Comparison of ENCODE assay signal across 38 cellular contexts in the genomic region with DNA sequence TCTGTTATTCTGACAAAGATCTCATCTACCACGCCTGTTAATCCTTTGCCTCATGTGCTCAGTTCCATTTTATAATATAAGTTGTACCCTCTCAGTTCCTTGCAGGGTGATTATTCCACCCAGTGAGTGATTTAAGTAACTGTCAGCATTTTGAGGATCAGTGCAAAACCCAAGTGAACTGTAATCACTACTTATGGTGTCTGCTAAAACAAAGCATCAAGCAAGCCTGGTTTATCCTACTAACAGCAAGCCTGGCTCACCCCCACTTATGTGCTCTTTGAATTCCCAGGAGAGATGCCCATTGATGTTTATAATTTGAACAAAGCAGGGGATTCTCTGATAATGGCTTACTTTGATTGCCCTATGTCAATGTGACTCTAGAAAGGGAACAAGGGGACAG.
A peak's percentile ranks its signal among the peaks of the same experiment; 100 is the strongest.
DNase-seq lines count a peak whose midpoint lies in the region; ATAC-seq and TF ChIP-seq lines count a peak whose summit lies in the region.
"Had no signal": no experiment of that assay in that cellular context is flagged by ENCODE, and none has a peak within 500 bp of the region (broad histone marks: within the 10 kb centered on the region; RNA-seq: fewer than 3 reads in every experiment).

No MANE protein-coding gene starts in this region.

- H3K23ac ChIP-seq in IMR-90 (ENCODE audit: low read depth, low read length), result no peak overlapping the region

- H3K9me3 ChIP-seq in IMR-90 (ENCODE audit: control insufficient read depth, insufficient read depth, low read length) (no peaks in the 10 kb centered on the region), neural cell (ENCODE audit: low read length) (no peaks in the 10 kb centered on the region)
- H3K9me3 ChIP-seq: esophagus squamous epithelium, heart right ventricle, MG63, neutrophil, sigmoid colon, tibial artery, vagina had no signal

- POLR2A ChIA-PET in IMR-90 (lab: Charles Lee; ENCODE audit: unreplicated experiment), result interaction anchor here (0.6 kb wide), 1 partner anchor 1359 kb away, joined by 3 read pairs; no protein-coding TSS in a partner anchor

- H3K9me1 ChIP-seq in IMR-90 (ENCODE audit: insufficient read depth, low read length), result no peaks in the 10 kb centered on the region

- H3K79me2 ChIP-seq in neural cell (replicated peaks; ENCODE audit: insufficient read depth, low read length), result no peaks in the 10 kb centered on the region

- H2BK5ac ChIP-seq in IMR-90 (ENCODE audit: low read depth, low read length, poor library complexity, severe bottlenecking), result no peak overlapping the region

- peaks cover 0 to 5% of the 10 kb centered on the region in 2 donors for H3K36me3 Mint-ChIP-seq in activated T-cell treated with anti-CD3 and anti-CD28 coated beads, Interleukin-2, amount 50 U/mL, for 72 hours (ENCODE audit: insufficient read depth in 2 of 2)

- BruUV-seq in IMR-90 (replicated peaks; lab: Mats Ljungman, UMichigan), result no TSS peak

- H3K27me3 Mint-ChIP-seq in activated T-cell treated with anti-CD3 and anti-CD28 coated beads, Interleukin-2, amount 50 U/mL, for 72 hours (ENCODE audit: low read depth), result no peaks in the 10 kb centered on the region
- H3K27me3 Mint-ChIP-seq: activated CD4-positive, alpha-beta T cell treated with anti-CD3 and anti-CD28 coated beads for 36 hours; activated naive CD4-positive, alpha-beta T cell treated with anti-CD3 and anti-CD28 coated beads, Interleukin-2, amount 50 U/mL, for 24 hours; CD4-positive, alpha-beta memory T cell had no signal

- no peak for TF ChIP-seq RAD21 in IMR-90 (IDR thresholded peaks at IDR 0.05; ENCODE audit: low read length)
- TF ChIP-seq RAD21 in neural cell (conservative IDR thresholded peaks at IDR 0.05), result peak; percentile 35

- in situ Hi-C loops in IMR-90 (cut with MboI; ENCODE audit: low sequenced_read_pairs), result no loop called here

- no peaks in the 10 kb centered on the region for H3K9me2 ChIP-seq in neural cell (ENCODE audit: insufficient read depth, low read length)

- peaks cover 5% of the 10 kb centered on the region for H3K4me1 ChIP-seq in IMR-90 (ENCODE audit: control insufficient read depth, insufficient read depth, low read length)
- H3K4me1 ChIP-seq: esophagus squamous epithelium, heart right ventricle, sigmoid colon, tibial artery, vagina had no signal

- no peaks in the 10 kb centered on the region for H3K4me1 Mint-ChIP-seq in activated T-cell treated with anti-CD3 and anti-CD28 coated beads, Interleukin-2, amount 50 U/mL, for 72 hours (ENCODE audit: low read depth)
- H3K4me1 Mint-ChIP-seq: activated CD4-positive, alpha-beta T cell treated with anti-CD3 and anti-CD28 coated beads for 36 hours; activated naive CD4-positive, alpha-beta T cell treated with anti-CD3 and anti-CD28 coated beads, Interleukin-2, amount 50 U/mL, for 24 hours; CD4-positive, alpha-beta memory T cell had no signal

- H3K4me3 ChIP-seq in IMR-90 (ENCODE audit: insufficient read depth, low read depth, low read length) (no peak overlapping the region), neural cell (ENCODE audit: low read length) (peak overlapping the region; percentile 2)
- H3K4me3 ChIP-seq: esophagus squamous epithelium, heart right ventricle, MG63, sigmoid colon, tibial artery, vagina had no signal

- no peaks in the 10 kb centered on the region for H3K79me1 ChIP-seq in IMR-90 (ENCODE audit: low read depth in 1 of 2, low read length in 2 of 2)

- no peak overlapping the region for H3K4me2 ChIP-seq in IMR-90 (ENCODE audit: low read depth, low read length)
- no peak overlapping the region for H3K4me2 ChIP-seq in neural cell (ENCODE audit: low read length)
- H3K4me2 ChIP-seq: KMS-11 had no signal

- no peaks in the 10 kb centered on the region for H3K9me3 Mint-ChIP-seq in activated T-cell treated with anti-CD3 and anti-CD28 coated beads, Interleukin-2, amount 50 U/mL, for 72 hours
- H3K9me3 Mint-ChIP-seq: activated naive CD4-positive, alpha-beta T cell treated with anti-CD3 and anti-CD28 coated beads, Interleukin-2, amount 50 U/mL, for 24 hours; activated T-helper 2 cell treated with anti-CD3 and anti-CD28 coated beads, Interferon-gamma antibody, Interleukin-2, Interleukin-4, amounts not matched to agents 10 μg/mL and 5 μg/mL and 100 μg/mL, durations not matched to agents 14 hours and 24 hours and 36 hours; CD4-positive, alpha-beta memory T cell; T-helper 2 cell treated with Interferon-gamma antibody and Interleukin-4, amounts not matched to agents 5 μg/mL and 100 μg/mL, for 36 hours had no signal

- H3K9ac ChIP-seq in IMR-90 (ENCODE audit: low read depth, low read length) (no peak overlapping the region), neural cell (ENCODE audit: low read length) (no peak overlapping the region)
- H3K9ac ChIP-seq: KMS-11 had no signal

- no peaks in the 10 kb centered on the region for H3K27me3 ChIP-seq in IMR-90 (ENCODE audit: control insufficient read depth, insufficient read depth, low read length)
- no peaks in the 10 kb centered on the region for H3K27me3 ChIP-seq in neural cell (ENCODE audit: insufficient read depth, low read depth, low read length)
- H3K27me3 ChIP-seq: brain microvascular endothelial cell, esophagus squamous epithelium, foreskin keratinocyte, heart right ventricle, MG63, neutrophil, sigmoid colon, tibial artery, vagina had no signal

- TF ChIP-seq EP300 in neural cell (conservative IDR thresholded peaks at IDR 0.05; ENCODE audit: poor library complexity, severe bottlenecking), result peak; percentile 90

- no peak overlapping the region for H4K8ac ChIP-seq in IMR-90 (ENCODE audit: low read depth in 2 of 2, low read length in 2 of 2)

- no peak overlapping the region for H3K18ac ChIP-seq in IMR-90 (ENCODE audit: low read depth, low read length)

- no peak overlapping the region for H3K27ac ChIP-seq in IMR-90 (ENCODE audit: insufficient read depth, low read length)
- H3K27ac ChIP-seq in neural cell (ENCODE audit: low read length), result peak overlapping the region; percentile 22
- H3K27ac ChIP-seq: brain microvascular endothelial cell, esophagus squamous epithelium, foreskin keratinocyte, heart right ventricle, HL-60, KMS-11, neutrophil, sigmoid colon, tibial artery, vagina had no signal

- WGBS in IMR-90 (ENCODE audit: extremely low coverage in 2 of 2, insufficient read length in 1 of 2), 2 experiments, result no CpG with 5 or more reads among the region's 1 CpG

- no peak overlapping the region for H4K5ac ChIP-seq in IMR-90 (ENCODE audit: low read depth, low read length)

- TF ChIP-seq CTCF in IMR-90 (conservative IDR thresholded peaks at IDR 0.05; ENCODE audit: low read depth, low read length), result no peak
- no peak for TF ChIP-seq CTCF in neural cell (IDR thresholded peaks at IDR 0.05; ENCODE audit: poor library complexity, severe bottlenecking)

- H2BK20ac ChIP-seq in IMR-90 (ENCODE audit: low read depth, low read length), result no peak overlapping the region

- no peak overlapping the region for H2AK5ac ChIP-seq in IMR-90 (ENCODE audit: low read depth, low read length)

- no peak overlapping the region for H3K4ac ChIP-seq in IMR-90 (ENCODE audit: low read depth, low read length)

- H3K4me3 Mint-ChIP-seq in activated T-cell treated with anti-CD3 and anti-CD28 coated beads, Interleukin-2, amount 50 U/mL, for 72 hours, result no peak overlapping the region
- H3K4me3 Mint-ChIP-seq: activated CD4-positive, alpha-beta T cell treated with anti-CD3 and anti-CD28 coated beads for 36 hours; activated CD8-positive, alpha-beta T cell treated with anti-CD3 and anti-CD28 coated beads, Interleukin-2, amount 10 ng/mL, durations not matched to agents 7 days and 5 days; activated naive CD4-positive, alpha-beta T cell treated with anti-CD3 and anti-CD28 coated beads, Interleukin-2, amount 50 U/mL, for 24 hours; CD4-positive, alpha-beta memory T cell; T-helper 2 cell treated with Interferon-gamma antibody and Interleukin-4, amounts not matched to agents 5 μg/mL and 100 μg/mL, for 36 hours had no signal

- peaks cover 6% of the 10 kb centered on the region; the same call in 1 of the 2 replicates for H3K36me3 ChIP-seq in IMR-90 (ENCODE audit: control insufficient read depth, insufficient read depth, low read length)
- no peaks in the 10 kb centered on the region for H3K36me3 ChIP-seq in neural cell (ENCODE audit: insufficient read depth, low read length)
- H3K36me3 ChIP-seq: brain microvascular endothelial cell, MG63, vagina had no signal

- peaks cover 7% of the 10 kb centered on the region for H3F3A ChIP-seq in neural cell (ENCODE audit: insufficient read depth, low read length, poor library complexity, severe bottlenecking)

- no peak overlapping the region for H4K91ac ChIP-seq in IMR-90 (ENCODE audit: insufficient read depth, low read depth, low read length)

- DNase-seq in NCI-H2107 treated with DMSO at 0.1 percent for 48 hours (lab: John Stamatoyannopoulos, UW; ENCODE audit: unreplicated experiment) (peak; percentile 37), NCI-H2107 (lab: John Stamatoyannopoulos, UW) (no peak), IMR-90 (no peak), NCI-H345 (lab: John Stamatoyannopoulos, UW) (peak; percentile 20), iPS-NIHi11 (ENCODE audit: low spot score) (no peak)
- DNase-seq in activated T-cell treated with anti-CD3 and anti-CD28 coated beads, Interleukin-2, amount 50 U/mL, for 72 hours, result no peak
- DNase-seq: activated CD4-positive, alpha-beta T cell treated with anti-CD3 and anti-CD28 coated beads for 36 hours; activated CD8-positive, alpha-beta T cell treated with anti-CD3 and anti-CD28 coated beads, Interleukin-2, amount 10 ng/mL, durations not matched to agents 7 days and 5 days; AML-193; amniotic stem cell; brain microvascular endothelial cell; CD4-positive, alpha-beta memory T cell; cerebellar nuclear complex; esophagus squamous epithelium; foreskin keratinocyte; HCEC 1CT; heart right ventricle; kidney; left ventricle myocardium superior; mesendoderm; MG63; NCI-H1694; NCI-H510A treated with DMSO at 0.1 percent for 48 hours; posterior cingulate gyrus; SHP77 treated with DMSO at 0.1 percent for 48 hours; sigmoid colon; stimulated activated CD4-positive, alpha-beta T cell treated with anti-CD3 and anti-CD28 coated beads, Interleukin-12 subunit alpha, Interleukin-12 subunit beta, amount 100 ng/mL, for 4 hours; stimulated activated CD4-positive, alpha-beta T cell treated with anti-CD3 and anti-CD28 coated beads, Interleukin-4, amount 100 ng/mL, for 1 hour; tibial artery had no signal

- CTCF ChIA-PET in IMR-90 (lab: Yijun Ruan, JAX), result interaction anchor here (0.6 kb wide), 1 partner anchor 692 kb away, joined by 3 read pairs; no protein-coding TSS in a partner anchor

- H2BK120ac ChIP-seq in IMR-90 (ENCODE audit: low read depth, low read length), result no peak overlapping the region

- H4K20me1 ChIP-seq in IMR-90 (ENCODE audit: insufficient read depth, low read length) (no peaks in the 10 kb centered on the region), neural cell (ENCODE audit: insufficient read depth) (no peaks in the 10 kb centered on the region)

- no peak overlapping the region for H3K14ac ChIP-seq in IMR-90 (replicated peaks; ENCODE audit: low read depth, low read length)

- H3K27ac Mint-ChIP-seq in activated T-cell treated with anti-CD3 and anti-CD28 coated beads, Interleukin-2, amount 50 U/mL, for 72 hours, result no peak overlapping the region
- H3K27ac Mint-ChIP-seq: activated CD4-positive, alpha-beta T cell treated with anti-CD3 and anti-CD28 coated beads for 36 hours; activated CD8-positive, alpha-beta T cell treated with anti-CD3 and anti-CD28 coated beads, Interleukin-2, amount 10 ng/mL, durations not matched to agents 7 days and 5 days; activated naive CD4-positive, alpha-beta T cell treated with anti-CD3 and anti-CD28 coated beads, Interleukin-2, amount 50 U/mL, for 24 hours; activated T-helper 2 cell treated with anti-CD3 and anti-CD28 coated beads, Interferon-gamma antibody, Interleukin-2, Interleukin-4, amounts not matched to agents 10 μg/mL and 5 μg/mL and 100 μg/mL, durations not matched to agents 14 hours and 24 hours and 36 hours; CD4-positive, alpha-beta memory T cell; T-helper 2 cell treated with Interferon-gamma antibody and Interleukin-4, amounts not matched to agents 5 μg/mL and 100 μg/mL, for 36 hours had no signal

- H2BK15ac ChIP-seq in IMR-90 (ENCODE audit: low read depth, low read length), result no peak overlapping the region

- H2AK9ac ChIP-seq in IMR-90 (replicated peaks; ENCODE audit: low read depth, low read length, poor library complexity), result no peak overlapping the region

- H2AFZ ChIP-seq in IMR-90 (replicated peaks; ENCODE audit: low read length, poor library complexity), result no peak overlapping the region
- no peak overlapping the region for H2AFZ ChIP-seq in neural cell (ENCODE audit: low read depth, low read length)

- ATAC-seq in IMR-90 (ENCODE audit: low read depth) (no peak), GM19395 (IDR thresholded peaks at IDR 0.05; ENCODE audit: unreplicated experiment) (no peak)
- no peak for ATAC-seq in activated T-cell treated with anti-CD3 and anti-CD28 coated beads, Interleukin-2, amount 50 U/mL, for 72 hours (replicated peaks in 1 of 2)
- ATAC-seq: activated CD4-positive, alpha-beta T cell treated with anti-CD3 and anti-CD28 coated beads for 36 hours; activated CD8-positive, alpha-beta T cell treated with anti-CD3 and anti-CD28 coated beads, Interleukin-2, amount 10 ng/mL, durations not matched to agents 7 days and 5 days; foreskin keratinocyte; heart right ventricle; left ventricle myocardium superior had no signal

- H3K56ac ChIP-seq in IMR-90 (ENCODE audit: extremely low read depth, insufficient read depth, low read length), result no peak overlapping the region

- dilution Hi-C loops in IMR-90 (cut with HindIII; ENCODE audit: low sequenced_read_pairs, unreplicated experiment), result no loop called here

- intact Hi-C loops in IMR-90 (cut with micrococcal nuclease), result no loop called here

- TF ChIP-seq POLR2A in IMR-90 (IDR thresholded peaks at IDR 0.05; ENCODE audit: low read depth, low read length), result no peak

Comparison
In these comparisons a context has a peak if more than half of its experiments do, and no peak if none do; other contexts are left out.
1. DNase-seq: peak in NCI-H2107 treated with DMSO at 0.1 percent for 48 hours (single experiment) and NCI-H345 (single experiment); none in NCI-H2107 (single experiment), IMR-90 (single experiment), activated T-cell treated with anti-CD3 and anti-CD28 coated beads, Interleukin-2, amount 50 U/mL, for 72 hours (0 of 2) and iPS-NIHi11 (single experiment).